In genomic region chr7:110944966-110945644, GRCh38 we compare ENCODE assay signal across 1 cellular context.
TF ChIP-seq lines count a peak whose summit lies in the region.

No MANE protein-coding gene starts in this region.

TF ChIP-seq in SK-N-SH treated with all-trans-retinoic acid at 6 μM for 48 hours, 23 proteins besides CTCF, POLR2A, EP300 and RAD21 (continued from another document):
- no peak for TF ChIP-seq SNAI2 (CRISPR knock-in tag; IDR thresholded peaks at IDR 0.05)
